8 cellular contexts compared by ENCODE assay signal in the genomic region with DNA sequence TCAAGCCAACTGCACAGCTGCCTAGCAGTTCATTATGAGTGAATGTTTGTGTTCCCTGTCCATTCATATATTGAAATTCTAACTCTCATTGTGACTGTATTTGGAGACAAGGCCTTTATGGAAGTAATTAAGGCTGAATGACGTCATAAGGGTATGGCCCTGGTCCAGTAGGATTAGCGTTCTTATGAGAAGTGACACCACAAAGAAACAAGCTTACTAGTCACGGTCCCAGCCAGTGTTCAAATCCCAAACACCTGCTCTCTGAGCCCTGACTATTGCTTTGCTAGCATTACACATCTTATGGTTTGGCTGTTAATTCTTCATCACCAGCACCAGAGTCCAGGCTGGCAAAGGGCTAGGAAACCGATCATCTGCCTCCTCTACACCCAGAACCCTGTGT. TPM values are rescaled to one million over a fixed set of nuclear protein-coding genes. Genes with fewer than 3 reads are reported as not detected.
DNase-seq lines count a peak whose midpoint lies in the region; ATAC-seq, FAIRE-seq and TF ChIP-seq lines count a peak whose summit lies in the region.

No MANE protein-coding gene starts in this region.

- H4K20me1 ChIP-seq in Karpas-422 (ENCODE audit: insufficient read depth, low read depth, low read length): peaks cover 6% of the 10 kb centered on the region; the same call in 1 of the 2 replicates
- H4K20me1 ChIP-seq in GM12878 (ENCODE audit: control insufficient read depth, insufficient read depth): no peaks in the 10 kb centered on the region

- H3K79me2 ChIP-seq in Karpas-422 (ENCODE audit: low read length) (peaks cover 75% of the 10 kb centered on the region), GM12878 (ENCODE audit: control insufficient read depth, insufficient read depth, low read length) (peaks cover 58% of the 10 kb centered on the region)

- intact Hi-C loops in CD8-positive, alpha-beta T cell (cut with DNase I, micrococcal nuclease): loop anchor here (2.0 to 10.0 kb wide), 9 partner anchors 37 to 1285 kb away; a partner anchor contains a TSS
- intact Hi-C loops in GM12878 (cut with micrococcal nuclease; ENCODE audit: unreplicated experiment): loop anchor here (5.0 to 10.0 kb wide), 2 partner anchors 70 to 77 kb away; no protein-coding TSS in a partner anchor
- intact Hi-C loops in naive thymus-derived CD4-positive, alpha-beta T cell (cut with micrococcal nuclease): loop anchor here (2.0 to 5.0 kb wide), 3 partner anchors 260 to 640 kb away; a partner anchor contains a TSS

- no peaks in the 10 kb centered on the region for H3K27me3 ChIP-seq in CD8-positive, alpha-beta T cell (ENCODE audit: insufficient read depth, low read length)
- H3K27me3 ChIP-seq in Karpas-422 (ENCODE audit: low read length): no peaks in the 10 kb centered on the region
- H3K27me3 ChIP-seq in GM12878 (replicated peaks in 1 of 2; ENCODE audit: control insufficient read depth in 2 of 2, insufficient read depth in 2 of 2, low read length in 1 of 2): no peaks in the 10 kb centered on the region
- no peaks in the 10 kb centered on the region for H3K27me3 ChIP-seq in naive thymus-derived CD4-positive, alpha-beta T cell (ENCODE audit: control insufficient read depth in 2 of 2, insufficient read depth in 2 of 2, low read length in 2 of 2)

- TF ChIP-seq POLR2A in GM12878 (IDR thresholded peaks at IDR 0.05; ENCODE audit: low read depth, low read length): no peak

- H3K9me3 ChIP-seq in CD8-positive, alpha-beta T cell (ENCODE audit: low read length): no peaks in the 10 kb centered on the region
- no peaks in the 10 kb centered on the region for H3K9me3 ChIP-seq in Karpas-422 (ENCODE audit: low read length)
- no peaks in the 10 kb centered on the region for H3K9me3 ChIP-seq in GM12878 (replicated peaks; ENCODE audit: control insufficient read depth, insufficient read depth, low read length)
- no peaks in the 10 kb centered on the region for H3K9me3 ChIP-seq in naive thymus-derived CD4-positive, alpha-beta T cell (ENCODE audit: control insufficient read depth in 2 of 3, low read length in 3 of 3)

- H3K4me2 ChIP-seq in Karpas-422 (ENCODE audit: low read depth, low read length, poor library complexity, severe bottlenecking) (peak overlapping the region; percentile 90), GM12878 (ENCODE audit: control insufficient read depth, insufficient read depth) (peak overlapping the region; percentile 98)

- no peak overlapping the region for H3K27ac ChIP-seq in CD8-positive, alpha-beta T cell (ENCODE audit: low read depth, low read length)
- H3K27ac ChIP-seq in Karpas-422 (ENCODE audit: low read length) (no peak overlapping the region), GM12878 (ENCODE audit: control insufficient read depth, insufficient read depth) (peak overlapping the region; percentile 89)
- peak overlapping the region; percentile 91 for H3K27ac ChIP-seq in naive thymus-derived CD4-positive, alpha-beta T cell (ENCODE audit: low read depth, low read length)

- ATAC-seq in CD8-positive, alpha-beta T cell: no peak
- ATAC-seq in GM12878: no peak
- ATAC-seq in naive thymus-derived CD4-positive, alpha-beta T cell: no peak

- RAD21 ChIA-PET in GM12878 (lab: Charles Lee; ENCODE audit: unreplicated experiment): interaction anchor here (0.9 to 1.4 kb wide), 4 partner anchors 38 to 78 kb away, joined by 3 to 6 read pairs (median 4); a partner anchor contains a TSS

- TF ChIP-seq EP300 in GM12878 (IDR thresholded peaks at IDR 0.05; ENCODE audit: borderline replicate concordance in 1 of 2, control insufficient read depth in 1 of 2, low read depth in 2 of 2, low read length in 2 of 2): no peak

- no peaks in the 10 kb centered on the region for H3K9me2 ChIP-seq in Karpas-422 (replicated peaks; ENCODE audit: insufficient read depth, low read length)

- BruUV-seq in GM12878 (replicated peaks; lab: Mats Ljungman, UMichigan): no TSS peak

- no peaks in the 10 kb centered on the region for H3K27me3 Mint-ChIP-seq in CD8-positive, alpha-beta T cell (ENCODE audit: low read depth)
- H3K27me3 Mint-ChIP-seq in naive thymus-derived CD4-positive, alpha-beta T cell: no peaks in the 10 kb centered on the region

- peak overlapping the region; percentile 87 for H3K27ac Mint-ChIP-seq in CD8-positive, alpha-beta T cell
- H3K27ac Mint-ChIP-seq in naive thymus-derived CD4-positive, alpha-beta T cell: peak overlapping the region; percentile 75 to 98 (median 90)

- no peak for TF ChIP-seq RAD21 in GM12878 (IDR thresholded peaks at IDR 0.05; ENCODE audit: insufficient read depth, low read depth, low read length)

- peaks cover 27% of the 10 kb centered on the region for H3K4me1 ChIP-seq in CD8-positive, alpha-beta T cell (ENCODE audit: insufficient read depth, low read length)
- peaks cover 24% of the 10 kb centered on the region for H3K4me1 ChIP-seq in Karpas-422 (ENCODE audit: low read length)
- H3K4me1 ChIP-seq in GM12878 (ENCODE audit: control insufficient read depth, insufficient read depth, low read length): peaks cover 3% of the 10 kb centered on the region; the same call in 1 of the 2 replicates
- peaks cover 9 to 18% of the 10 kb centered on the region in 2 donors for H3K4me1 ChIP-seq in naive thymus-derived CD4-positive, alpha-beta T cell (ENCODE audit: control insufficient read depth in 2 of 2, insufficient read depth in 2 of 2, low read length in 2 of 2)

- no peak for DNase-seq in CD8-positive, alpha-beta T cell
- DNase-seq in Karpas-422 (no peak), GM12878 (ENCODE audit: low read depth, low spot score) (no peak), HUDEP-2 (lab: John Stamatoyannopoulos, UW; ENCODE audit: unreplicated experiment in 76 of 76) (no peak), COR-L47 (lab: John Stamatoyannopoulos, UW) (no peak), HuH-7.5 (ENCODE audit: low spot score) (no peak), iPS-NIHi11 (ENCODE audit: low spot score) (no peak)
- no peak for DNase-seq in naive thymus-derived CD4-positive, alpha-beta T cell

- no peak for FAIRE-seq in GM12878 (lab: Jason Lieb, UNC)

- POLR2A ChIA-PET in CD8-positive, alpha-beta T cell (lab: Charles Lee): no interaction called here
- POLR2A ChIA-PET in GM12878 (lab: Charles Lee): interaction anchor here (0.9 to 4.2 kb wide), 4 partner anchors 20 to 70 kb away, joined by 3 to 16 read pairs (median 4); a partner anchor contains a TSS
- POLR2A ChIA-PET in naive thymus-derived CD4-positive, alpha-beta T cell (lab: Charles Lee): interaction anchor here (0.8 to 2.7 kb wide), 2 partner anchors 33 to 37 kb away, joined by 3 to 29 read pairs; a partner anchor contains a TSS

- H3K4me1 Mint-ChIP-seq in CD8-positive, alpha-beta T cell (ENCODE audit: low read depth): peaks cover 41% of the 10 kb centered on the region
- H3K4me1 Mint-ChIP-seq in naive thymus-derived CD4-positive, alpha-beta T cell: peaks cover 31 to 53% (median 35%) of the 10 kb centered on the region in 7 donors

- no peak overlapping the region for H3K4me3 ChIP-seq in CD8-positive, alpha-beta T cell (ENCODE audit: low read depth, low read length)
- peak overlapping the region; percentile 94 for H3K4me3 ChIP-seq in Karpas-422 (ENCODE audit: low read length)
- peak overlapping the region; percentile 86 for H3K4me3 ChIP-seq in GM12878
- peak overlapping the region; percentile 89 for H3K4me3 ChIP-seq in naive thymus-derived CD4-positive, alpha-beta T cell (ENCODE audit: low read length)

- no peak overlapping the region for H2AFZ ChIP-seq in Karpas-422 (ENCODE audit: low read length)
- no peak overlapping the region for H2AFZ ChIP-seq in GM12878 (ENCODE audit: control insufficient read depth, low read depth, low read length)

- H3K9me3 Mint-ChIP-seq in CD8-positive, alpha-beta T cell: no peaks in the 10 kb centered on the region
- H3K9me3 Mint-ChIP-seq in naive thymus-derived CD4-positive, alpha-beta T cell: peaks cover 0 to 1% (median 0%) of the 10 kb centered on the region in 11 donors

- SMC1A ChIA-PET in GM12878 (lab: Charles Lee; ENCODE audit: uncharacterized antibody, unreplicated experiment): interaction anchor here (1.5 to 2.8 kb wide), 2 partner anchors 20 to 87 kb away, joined by 3 to 10 read pairs; a partner anchor contains a TSS

- TF ChIP-seq CTCF in CD8-positive, alpha-beta T cell (IDR thresholded peaks at IDR 0.05): no peak
- no peak for TF ChIP-seq CTCF in GM12878 (IDR thresholded peaks at IDR 0.05 in 2 of 3, conservative IDR thresholded peaks at IDR 0.05 in 1 of 3; ENCODE audit: control insufficient read depth in 2 of 3, extremely low read depth in 1 of 3, insufficient read depth in 1 of 3, low read depth in 3 of 3, low read length in 3 of 3)

- peaks cover 28% of the 10 kb centered on the region for H3K36me3 Mint-ChIP-seq in CD8-positive, alpha-beta T cell
- peaks cover 0 to 8% (median 0%) of the 10 kb centered on the region in 5 donors for H3K36me3 Mint-ChIP-seq in naive thymus-derived CD4-positive, alpha-beta T cell

- H3K9ac ChIP-seq in Karpas-422 (ENCODE audit: low read length): peak overlapping the region; percentile 90
- peak overlapping the region; percentile 90 for H3K9ac ChIP-seq in GM12878 (ENCODE audit: control insufficient read depth, insufficient read depth, low read length)

- in situ Hi-C loops in GM12878 (cut with MboI): no loop called here

- H3K4me3 Mint-ChIP-seq in CD8-positive, alpha-beta T cell: peak overlapping the region; percentile 96
- H3K4me3 Mint-ChIP-seq in naive thymus-derived CD4-positive, alpha-beta T cell: peak overlapping the region; percentile 85 to 99 (median 96)

- WGBS in GM12878 (ENCODE audit: insufficient coverage, insufficient replicate concordance, low lambda C conversion rate, missing lambda C conversion rate): 3% methylated on average over 4 of the region's 4 CpGs

- CTCF ChIA-PET in CD8-positive, alpha-beta T cell (lab: Charles Lee): interaction anchor here (2.2 kb wide), 1 partner anchor 71 kb away, joined by 7 read pairs; no protein-coding TSS in a partner anchor
- CTCF ChIA-PET in GM12878 (lab: Yijun Ruan, JAX): interaction anchor here (1.3 kb wide), 1 partner anchor 86 kb away, joined by 3 read pairs; no protein-coding TSS in a partner anchor
- CTCF ChIA-PET in naive thymus-derived CD4-positive, alpha-beta T cell (lab: Charles Lee): interaction anchor here (0.6 kb wide), 1 partner anchor 132 kb away, joined by 5 read pairs; no protein-coding TSS in a partner anchor

- H3K36me3 ChIP-seq in CD8-positive, alpha-beta T cell (ENCODE audit: insufficient read depth, low read length): peaks cover under 1% of the 10 kb centered on the region
- H3K36me3 ChIP-seq in Karpas-422 (ENCODE audit: insufficient read depth, low read length): 0 out of 2 replicates have a peak, but pooled peaks cover 4% of the 10 kb centered on the region
- H3K36me3 ChIP-seq in GM12878 (ENCODE audit: control insufficient read depth in 2 of 2, insufficient read depth in 2 of 2, low read length in 1 of 2): no peaks in the 10 kb centered on the region; a peak in 2 of 4 replicates
- peaks cover 0 to 15% (median 0%) of the 10 kb centered on the region in 3 experiments for H3K36me3 ChIP-seq in naive thymus-derived CD4-positive, alpha-beta T cell (ENCODE audit: control insufficient read depth in 2 of 3, insufficient read depth in 3 of 3, low read length in 3 of 3)

RNA-seq across cellular contexts. Expression of a gene that starts 2.2 kb away (rescaled TPM):
- 10 to 100 TPM; 10.1 to 11.1 TPM for total RNA-seq in CD8-positive, alpha-beta T cell
- 6.0 and 7.7 TPM in 2 replicates for total RNA-seq in Karpas-422 (2014; rRNA removed; shearing (Covaris generic); ENCODE audit: low replicate concordance)
- 11.4 and 12.4 TPM in 2 replicates for total RNA-seq in GM12878 (2013; cell fraction: nucleolus; rRNA removed)
- total RNA-seq in GM12878 (2014; rRNA removed) (10.0 and 11.3 TPM in 2 replicates), GM12878 (2014; rRNA removed; fragmentation: Illumina TruSeq; extraction: Trizol) (3.2 and 3.8 TPM in 2 replicates), GM12878 (2021) (20.3 and 20.7 TPM in 2 replicates)
- polyA plus RNA-seq in GM12878 (2011; ENCODE audit: low read depth): 2.2 TPM
- polyA plus RNA-seq in GM12878 (2011; rRNA removed) (5.7 and 5.8 TPM in 2 replicates), GM12878 (2014; fragmentation: Illumina TruSeq; extraction: Trizol) (2.4 and 6.8 TPM in 2 replicates), GM12878 (2014; fragmentation: Nextera tagmentation; extraction: Ambion mirVana) (under 1 TPM in 1 of 2 experiments, not detected in 1; 0.05 TPM), GM12878 (2014; rRNA removed) (10.0 and 12.2 TPM in 2 replicates), GM12878 (2016; fragmentation: Nextera tagmentation; extraction: Ambion mirVana) (10 to 100 TPM; 12.6 to 15.7 TPM)
- polyA plus RNA-seq in GM12878 (2011; cell fraction: cytosol; rRNA removed): 8.9 and 11.8 TPM in 2 replicates
- polyA plus RNA-seq in GM12878 (2011; cell fraction: nucleus; rRNA removed): 11.0 and 16.0 TPM in 2 replicates
- polyA plus RNA-seq in GM12878 (2012): 6.3 and 6.6 TPM in 2 replicates
- polyA minus RNA-seq in GM12878 (2011; rRNA and poly(A)+ RNA removed): 10.3 and 16.6 TPM in 2 replicates
- polyA minus RNA-seq in GM12878 (2011; cell fraction: cytosol; rRNA and poly(A)+ RNA removed): 8.8 and 9.8 TPM in 2 replicates
- 7.9 and 13.5 TPM in 2 replicates for polyA minus RNA-seq in GM12878 (2011; cell fraction: nucleus; rRNA and poly(A)+ RNA removed)
- total RNA-seq in naive thymus-derived CD4-positive, alpha-beta T cell: 10 to 100 TPM; 10.7 to 15.2 (median 12.6) TPM
- polyA plus RNA-seq in naive thymus-derived CD4-positive, alpha-beta T cell: 10 to 100 TPM in 1 of 2 donors, 1 to 10 TPM in 1; 6.1 to 14.0 TPM

RNA-seq across cellular contexts. Expression of a gene that starts 2.4 kb away (rescaled TPM):
- 10 to 100 TPM; 16.6 to 18.7 TPM for total RNA-seq in CD8-positive, alpha-beta T cell
- 22.0 and 23.3 TPM in 2 replicates for total RNA-seq in Karpas-422 (2014; rRNA removed; shearing (Covaris generic); ENCODE audit: low replicate concordance)
- 52.3 and 58.4 TPM in 2 replicates for total RNA-seq in GM12878 (2013; cell fraction: nucleolus; rRNA removed)
- total RNA-seq in GM12878 (2014; rRNA removed): 13.1 and 15.4 TPM in 2 replicates
- total RNA-seq in GM12878 (2014; rRNA removed; fragmentation: Illumina TruSeq; extraction: Trizol): 6.4 and 8.5 TPM in 2 replicates
- 18.1 and 21.8 TPM in 2 replicates for total RNA-seq in GM12878 (2021)
- 3.7 TPM for polyA plus RNA-seq in GM12878 (2011; ENCODE audit: low read depth)
- polyA plus RNA-seq in GM12878 (2011; rRNA removed): 3.6 and 4.9 TPM in 2 replicates
- polyA plus RNA-seq in GM12878 (2011; cell fraction: cytosol; rRNA removed): 5.3 and 7.7 TPM in 2 replicates
- polyA plus RNA-seq in GM12878 (2011; cell fraction: nucleus; rRNA removed): 31.7 and 37.7 TPM in 2 replicates
- polyA plus RNA-seq in GM12878 (2012): 8.0 and 9.7 TPM in 2 replicates
- polyA plus RNA-seq in GM12878 (2014; fragmentation: Illumina TruSeq; extraction: Trizol): 2.4 and 6.3 TPM in 2 replicates
- polyA plus RNA-seq in GM12878 (2014; fragmentation: Nextera tagmentation; extraction: Ambion mirVana): under 1 TPM; 0.10 to 0.26 TPM
- 10.7 and 12.4 TPM in 2 replicates for polyA plus RNA-seq in GM12878 (2014; rRNA removed)
- polyA plus RNA-seq in GM12878 (2016; fragmentation: Nextera tagmentation; extraction: Ambion mirVana): 1 to 10 TPM; 6.3 to 6.5 TPM
- polyA minus RNA-seq in GM12878 (2011; rRNA and poly(A)+ RNA removed): 10.4 and 18.0 TPM in 2 replicates
- polyA minus RNA-seq in GM12878 (2011; cell fraction: cytosol; rRNA and poly(A)+ RNA removed): 5.3 and 6.9 TPM in 2 replicates
- 19.8 and 40.6 TPM in 2 replicates for polyA minus RNA-seq in GM12878 (2011; cell fraction: nucleus; rRNA and poly(A)+ RNA removed)
- total RNA-seq in naive thymus-derived CD4-positive, alpha-beta T cell: 10 to 100 TPM; 22.2 to 49.1 (median 30.4) TPM
- 10 to 100 TPM in 1 of 2 donors, 1 to 10 TPM in 1; 3.9 to 13.3 TPM for polyA plus RNA-seq in naive thymus-derived CD4-positive, alpha-beta T cell

RNA-seq across cellular contexts. Expression of a gene that starts 16.9 kb away (rescaled TPM):
- total RNA-seq in CD8-positive, alpha-beta T cell: 1 to 10 TPM; 3.1 to 5.9 TPM
- 3.2 and 4.0 TPM in 2 replicates for total RNA-seq in Karpas-422 (2014; rRNA removed; shearing (Covaris generic); ENCODE audit: low replicate concordance)
- 26.7 and 30.7 TPM in 2 replicates for total RNA-seq in GM12878 (2013; cell fraction: nucleolus; rRNA removed)
- total RNA-seq in GM12878 (2014; rRNA removed): 0.87 and 1.1 TPM in 2 replicates
- 0.41 and 0.63 TPM in 2 replicates for total RNA-seq in GM12878 (2014; rRNA removed; fragmentation: Illumina TruSeq; extraction: Trizol)
- total RNA-seq in GM12878 (2021): 2.6 and 3.2 TPM in 2 replicates
- polyA plus RNA-seq in GM12878 (2011; ENCODE audit: low read depth): 1.5 TPM
- 0.81 and 1.7 TPM in 2 replicates for polyA plus RNA-seq in GM12878 (2011; rRNA removed)
- 1.5 and 1.8 TPM in 2 replicates for polyA plus RNA-seq in GM12878 (2011; cell fraction: cytosol; rRNA removed)
- 42.5 and 50.3 TPM in 2 replicates for polyA plus RNA-seq in GM12878 (2011; cell fraction: nucleus; rRNA removed)
- polyA plus RNA-seq in GM12878 (2012): 3.1 and 3.5 TPM in 2 replicates
- polyA plus RNA-seq in GM12878 (2014; fragmentation: Illumina TruSeq; extraction: Trizol): 0.22 and 0.51 TPM in 2 replicates
- polyA plus RNA-seq in GM12878 (2014; fragmentation: Nextera tagmentation; extraction: Ambion mirVana): not detected
- 3.0 and 3.4 TPM in 2 replicates for polyA plus RNA-seq in GM12878 (2014; rRNA removed)
- polyA plus RNA-seq in GM12878 (2016; fragmentation: Nextera tagmentation; extraction: Ambion mirVana): under 1 TPM; 0.35 to 0.40 TPM
- polyA minus RNA-seq in GM12878 (2011; rRNA and poly(A)+ RNA removed): 1.1 and 3.6 TPM in 2 replicates
- polyA minus RNA-seq in GM12878 (2011; cell fraction: cytosol; rRNA and poly(A)+ RNA removed): 0.27 and 0.52 TPM in 2 replicates
- 7.5 and 11.3 TPM in 2 replicates for polyA minus RNA-seq in GM12878 (2011; cell fraction: nucleus; rRNA and poly(A)+ RNA removed)
- total RNA-seq in naive thymus-derived CD4-positive, alpha-beta T cell: 1 to 10 TPM; 5.2 to 7.2 (median 7.1) TPM
- polyA plus RNA-seq in naive thymus-derived CD4-positive, alpha-beta T cell: 1 to 10 TPM in 1 of 2 donors, under 1 TPM in 1; 0.46 to 1.6 TPM

RNA-seq across cellular contexts. Expression of a gene that starts 22.7 kb away (rescaled TPM):
- 10 to 100 TPM; 23.0 to 27.2 TPM for total RNA-seq in CD8-positive, alpha-beta T cell
- 70.2 and 93.9 TPM in 2 replicates for total RNA-seq in Karpas-422 (2014; rRNA removed; shearing (Covaris generic); ENCODE audit: low replicate concordance)
- total RNA-seq in GM12878 (2013; cell fraction: nucleolus; rRNA removed): 70.1 and 71.4 TPM in 2 replicates
- total RNA-seq in GM12878 (2014; rRNA removed): 60.5 and 62.5 TPM in 2 replicates
- 26.3 and 28.5 TPM in 2 replicates for total RNA-seq in GM12878 (2014; rRNA removed; fragmentation: Illumina TruSeq; extraction: Trizol)
- 52.9 and 55.8 TPM in 2 replicates for total RNA-seq in GM12878 (2021)
- polyA plus RNA-seq in GM12878 (2011; ENCODE audit: low read depth): 76.2 TPM
- polyA plus RNA-seq in GM12878 (2011; rRNA removed): 96.0 and 140 TPM in 2 replicates
- 267 and 310 TPM in 2 replicates for polyA plus RNA-seq in GM12878 (2011; cell fraction: cytosol; rRNA removed)
- 118 and 172 TPM in 2 replicates for polyA plus RNA-seq in GM12878 (2011; cell fraction: nucleus; rRNA removed)
- polyA plus RNA-seq in GM12878 (2012): 102 and 110 TPM in 2 replicates
- polyA plus RNA-seq in GM12878 (2014; fragmentation: Illumina TruSeq; extraction: Trizol): 43.6 and 44.6 TPM in 2 replicates
- polyA plus RNA-seq in GM12878 (2014; fragmentation: Nextera tagmentation; extraction: Ambion mirVana): 10 to 100 TPM; 19.8 to 39.0 TPM
- polyA plus RNA-seq in GM12878 (2014; rRNA removed): 97.2 and 99.6 TPM in 2 replicates
- polyA plus RNA-seq in GM12878 (2016; fragmentation: Nextera tagmentation; extraction: Ambion mirVana): 10 to 100 TPM; 72.6 to 86.6 TPM
- polyA minus RNA-seq in GM12878 (2011; rRNA and poly(A)+ RNA removed): 165 and 188 TPM in 2 replicates
- polyA minus RNA-seq in GM12878 (2011; cell fraction: cytosol; rRNA and poly(A)+ RNA removed): 36.4 and 40.9 TPM in 2 replicates
- polyA minus RNA-seq in GM12878 (2011; cell fraction: nucleus; rRNA and poly(A)+ RNA removed): 29.7 and 47.3 TPM in 2 replicates
- 10 to 100 TPM; 29.5 to 69.3 (median 35.6) TPM for total RNA-seq in naive thymus-derived CD4-positive, alpha-beta T cell
- 10 to 100 TPM; 82.3 to 93.0 TPM for polyA plus RNA-seq in naive thymus-derived CD4-positive, alpha-beta T cell

RNA-seq across cellular contexts. Expression of a gene that starts 36.3 kb away (rescaled TPM):
- 1 to 10 TPM; 5.6 to 7.6 TPM for total RNA-seq in CD8-positive, alpha-beta T cell
- 28.4 and 37.5 TPM in 2 replicates for total RNA-seq in Karpas-422 (2014; rRNA removed; shearing (Covaris generic); ENCODE audit: low replicate concordance)
- 31.7 and 37.4 TPM in 2 replicates for total RNA-seq in GM12878 (2013; cell fraction: nucleolus; rRNA removed)
- total RNA-seq in GM12878 (2014; rRNA removed) (31.9 and 43.3 TPM in 2 replicates), GM12878 (2014; rRNA removed; fragmentation: Illumina TruSeq; extraction: Trizol) (10.6 and 11.6 TPM in 2 replicates), GM12878 (2021) (39.4 and 44.0 TPM in 2 replicates)
- 17.1 TPM for polyA plus RNA-seq in GM12878 (2011; ENCODE audit: low read depth)
- polyA plus RNA-seq in GM12878 (2011; rRNA removed) (7.7 and 22.3 TPM in 2 replicates), GM12878 (2014; fragmentation: Illumina TruSeq; extraction: Trizol) (14.7 and 20.5 TPM in 2 replicates), GM12878 (2014; fragmentation: Nextera tagmentation; extraction: Ambion mirVana) (1 to 10 TPM in 1 of 2 experiments, under 1 TPM in 1; 0.68 to 3.3 TPM), GM12878 (2014; rRNA removed) (45.5 and 48.6 TPM in 2 replicates), GM12878 (2016; fragmentation: Nextera tagmentation; extraction: Ambion mirVana) (10 to 100 TPM; 56.1 to 56.6 TPM)
- polyA plus RNA-seq in GM12878 (2011; cell fraction: cytosol; rRNA removed): 26.9 and 29.7 TPM in 2 replicates
- 65.9 and 93.1 TPM in 2 replicates for polyA plus RNA-seq in GM12878 (2011; cell fraction: nucleus; rRNA removed)
- 31.5 and 50.7 TPM in 2 replicates for polyA plus RNA-seq in GM12878 (2012)
- 18.5 and 25.0 TPM in 2 replicates for polyA minus RNA-seq in GM12878 (2011; rRNA and poly(A)+ RNA removed)
- polyA minus RNA-seq in GM12878 (2011; cell fraction: cytosol; rRNA and poly(A)+ RNA removed): 13.7 and 15.5 TPM in 2 replicates
- 29.9 and 35.6 TPM in 2 replicates for polyA minus RNA-seq in GM12878 (2011; cell fraction: nucleus; rRNA and poly(A)+ RNA removed)
- total RNA-seq in naive thymus-derived CD4-positive, alpha-beta T cell: 10 to 100 TPM; 10.3 to 30.8 (median 20.8) TPM
- 10 to 100 TPM; 21.0 to 36.0 TPM for polyA plus RNA-seq in naive thymus-derived CD4-positive, alpha-beta T cell

Comparison
In these comparisons a context has a peak if more than half of its experiments do, and no peak if none do; other contexts are left out.
1. H3K27ac ChIP-seq: peak in GM12878 (single experiment) and naive thymus-derived CD4-positive, alpha-beta T cell (single experiment); none in CD8-positive, alpha-beta T cell (single experiment) and Karpas-422 (single experiment).